17 cellular contexts compared by ENCODE assay signal in the genomic region with DNA sequence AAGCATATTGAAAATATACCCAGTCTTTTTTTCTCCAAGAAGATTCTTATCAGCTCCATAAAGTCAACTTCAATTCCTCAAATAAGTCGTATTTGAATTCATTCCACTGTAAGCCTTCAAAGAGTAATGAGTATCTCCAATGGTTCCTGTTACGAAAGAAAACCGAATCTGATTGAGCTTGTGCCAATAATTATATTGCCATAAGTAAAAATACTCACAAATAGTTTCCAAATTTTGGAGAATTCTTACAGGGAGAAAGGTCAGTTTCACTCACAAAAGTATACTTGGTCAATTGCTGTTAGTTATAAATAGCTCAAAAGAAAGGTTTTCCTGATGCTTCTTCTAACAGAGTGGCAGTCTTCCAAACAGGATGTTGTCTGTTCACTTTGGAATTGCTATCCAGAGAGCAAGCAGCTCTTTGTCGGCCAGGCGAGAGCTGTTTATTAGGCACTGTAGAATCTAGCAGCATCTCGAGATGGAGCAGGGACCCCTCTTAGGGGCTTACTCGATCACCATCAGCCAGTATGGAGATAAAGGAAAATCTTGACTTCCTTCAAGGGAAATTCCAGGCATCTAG. TPM values are rescaled to one million over a fixed set of nuclear protein-coding genes. Genes with fewer than 3 reads are reported as not detected.
A peak's percentile ranks its signal among the peaks of the same experiment; 100 is the strongest.
DNase-seq lines count a peak whose midpoint lies in the region; ATAC-seq, FAIRE-seq and TF ChIP-seq lines count a peak whose summit lies in the region.
"Had no signal": no experiment of that assay in that cellular context is flagged by ENCODE, and none has a peak within 500 bp of the region (broad histone marks: within the 10 kb centered on the region; RNA-seq: fewer than 3 reads in every experiment).

No MANE protein-coding gene starts in this region.

- no peaks in the 10 kb centered on the region for H3K36me3 Mint-ChIP-seq in activated T-cell treated with anti-CD3 and anti-CD28 coated beads, Interleukin-2, amount 50 U/mL, for 72 hours (ENCODE audit: insufficient read depth in 2 of 2)
- H3K36me3 Mint-ChIP-seq in activated T-cell treated with anti-CD3 and anti-CD28 coated beads, Interleukin-2, amount 50 U/mL, for 4 hours (ENCODE audit: insufficient read depth): no peaks in the 10 kb centered on the region
- H3K36me3 Mint-ChIP-seq in astrocyte (ENCODE audit: low read depth, unreplicated experiment) (no peaks in the 10 kb centered on the region), endodermal cell (ENCODE audit: low read depth) (no peaks in the 10 kb centered on the region)

- no peaks in the 10 kb centered on the region for H3K9me3 Mint-ChIP-seq in activated T-cell treated with anti-CD3 and anti-CD28 coated beads, Interleukin-2, amount 50 U/mL, for 72 hours
- H3K9me3 Mint-ChIP-seq in activated T-cell treated with anti-CD3 and anti-CD28 coated beads, Interleukin-2, amount 50 U/mL, for 4 hours: no peaks in the 10 kb centered on the region
- H3K9me3 Mint-ChIP-seq in astrocyte (ENCODE audit: unreplicated experiment) (no peaks in the 10 kb centered on the region), endodermal cell (peaks cover 11% of the 10 kb centered on the region)

- FAIRE-seq in astrocyte (lab: Jason Lieb, UNC): no peak
- FAIRE-seq: TTC549 had no signal

- no peak for DNase-seq in activated T-cell treated with anti-CD3 and anti-CD28 coated beads, Interleukin-2, amount 50 U/mL, for 72 hours
- DNase-seq in activated T-cell treated with anti-CD3 and anti-CD28 coated beads, Interleukin-2, amount 50 U/mL, for 4 hours: no peak
- DNase-seq in astrocyte (ENCODE audit: low read depth) (peak; percentile 35), right cardiac atrium (peak in 1 of 3 donors; percentile 43), stromal cell of bone marrow (ENCODE audit: low read depth) (peak; percentile 11), endodermal cell (no peak), smooth muscle cell (lab: John Stamatoyannopoulos, UW; ENCODE audit: unreplicated experiment) (no peak)
- DNase-seq: activated T-cell treated with anti-CD3 and anti-CD28 coated beads, Interleukin-2, amount 50 U/mL, for 48 hours; BE2C; NCI-H1694 had no signal

- no peak overlapping the region for H3K4me3 ChIP-seq in astrocyte (ENCODE audit: insufficient read depth, low read depth, low read length)
- no peak overlapping the region for H3K4me3 ChIP-seq in right cardiac atrium (ENCODE audit: low read length)
- H3K4me3 ChIP-seq in endodermal cell (ENCODE audit: low read length): no peak overlapping the region
- H3K4me3 ChIP-seq in smooth muscle cell: no peak overlapping the region
- H3K4me3 ChIP-seq: thoracic aorta had no signal

- H3K9me3 ChIP-seq in astrocyte (ENCODE audit: insufficient read depth, low read depth, low read length) (no peaks in the 10 kb centered on the region), right cardiac atrium (ENCODE audit: control insufficient read depth, low read length) (no peaks in the 10 kb centered on the region), endodermal cell (ENCODE audit: control insufficient read depth, low read length) (no peaks in the 10 kb centered on the region), smooth muscle cell (replicated peaks; ENCODE audit: low read depth) (no peaks in the 10 kb centered on the region)
- H3K9me3 ChIP-seq: BE2C, thoracic aorta had no signal

- intact Hi-C loops in right cardiac atrium (cut with DNase I): loop anchor here in 1 of 4 donors (10.0 kb wide), 1 partner anchor 78 kb away; no protein-coding TSS in a partner anchor

- H3K4me3 Mint-ChIP-seq in activated T-cell treated with anti-CD3 and anti-CD28 coated beads, Interleukin-2, amount 50 U/mL, for 72 hours: no peak overlapping the region
- no peak overlapping the region for H3K4me3 Mint-ChIP-seq in activated T-cell treated with anti-CD3 and anti-CD28 coated beads, Interleukin-2, amount 50 U/mL, for 4 hours
- H3K4me3 Mint-ChIP-seq in astrocyte (ENCODE audit: unreplicated experiment) (no peak overlapping the region), endodermal cell (no peak overlapping the region)

- H3K27me3 ChIP-seq in astrocyte (ENCODE audit: insufficient read depth, low read length) (peaks cover 3% of the 10 kb centered on the region), right cardiac atrium (ENCODE audit: control insufficient read depth, insufficient read depth) (no peaks in the 10 kb centered on the region), endodermal cell (ENCODE audit: control insufficient read depth, insufficient read depth, low read length, poor library complexity, severe bottlenecking) (peaks cover 16% of the 10 kb centered on the region), smooth muscle cell (ENCODE audit: low read depth) (no peaks in the 10 kb centered on the region)

- H3K4me2 ChIP-seq in astrocyte (ENCODE audit: low read length) (no peak overlapping the region), smooth muscle cell (no peak overlapping the region)

- H2AFZ ChIP-seq in astrocyte (ENCODE audit: low read depth, low read length): no peak overlapping the region
- H2AFZ ChIP-seq in smooth muscle cell (ENCODE audit: low read depth): no peak overlapping the region

- peaks cover 27% of the 10 kb centered on the region for H3K4me1 Mint-ChIP-seq in activated T-cell treated with anti-CD3 and anti-CD28 coated beads, Interleukin-2, amount 50 U/mL, for 72 hours (ENCODE audit: low read depth)
- H3K4me1 Mint-ChIP-seq in activated T-cell treated with anti-CD3 and anti-CD28 coated beads, Interleukin-2, amount 50 U/mL, for 4 hours (ENCODE audit: low read depth): peaks cover 15% of the 10 kb centered on the region
- H3K4me1 Mint-ChIP-seq in astrocyte (ENCODE audit: low read depth, unreplicated experiment) (no peaks in the 10 kb centered on the region), endodermal cell (no peaks in the 10 kb centered on the region)

- no peaks in the 10 kb centered on the region for H3K27me3 Mint-ChIP-seq in activated T-cell treated with anti-CD3 and anti-CD28 coated beads, Interleukin-2, amount 50 U/mL, for 72 hours (ENCODE audit: low read depth)
- H3K27me3 Mint-ChIP-seq in activated T-cell treated with anti-CD3 and anti-CD28 coated beads, Interleukin-2, amount 50 U/mL, for 4 hours (ENCODE audit: low read depth): peaks cover 15% of the 10 kb centered on the region
- H3K27me3 Mint-ChIP-seq in astrocyte (ENCODE audit: low read depth, unreplicated experiment) (peaks cover 24% of the 10 kb centered on the region), endodermal cell (ENCODE audit: insufficient read depth) (peaks cover 29% of the 10 kb centered on the region)

- H4K20me1 ChIP-seq in astrocyte (ENCODE audit: insufficient read depth, low read length) (no peaks in the 10 kb centered on the region), smooth muscle cell (ENCODE audit: low read depth) (no peaks in the 10 kb centered on the region)

- H3K9ac ChIP-seq in astrocyte (ENCODE audit: low read length) (no peak overlapping the region), endodermal cell (ENCODE audit: extremely low read depth, low read length, poor library complexity, severe bottlenecking) (no peak overlapping the region), smooth muscle cell (ENCODE audit: low read depth) (no peak overlapping the region)

- 24% methylated on average over 7 of the region's 7 CpGs for WGBS in right cardiac atrium
- whole genome bisulfite sequencing in endodermal cell (ENCODE audit: insufficient coverage in 1 of 2, insufficient read length in 1 of 2), 2 experiments: 63 to 73% methylated on average over 5 to 7 of the region's 7 CpGs
- WGBS in smooth muscle cell (ENCODE audit: low lambda C conversion rate): 69% methylated on average over 7 of the region's 7 CpGs

- H3K79me2 ChIP-seq in astrocyte (ENCODE audit: insufficient read depth, low read length): no peaks in the 10 kb centered on the region
- H3K79me2 ChIP-seq in smooth muscle cell (ENCODE audit: low read depth): no peaks in the 10 kb centered on the region

- H3K27ac ChIP-seq in astrocyte (ENCODE audit: low read depth, low read length) (no peak overlapping the region), right cardiac atrium (ENCODE audit: low read length) (peak overlapping the region; percentile 81), endodermal cell (ENCODE audit: low read depth, low read length) (no peak overlapping the region), smooth muscle cell (ENCODE audit: low read depth) (no peak overlapping the region)
- H3K27ac ChIP-seq: thoracic aorta had no signal

- ATAC-seq in activated T-cell treated with anti-CD3 and anti-CD28 coated beads, Interleukin-2, amount 50 U/mL, for 72 hours (replicated peaks in 1 of 2): no peak
- ATAC-seq in activated T-cell treated with anti-CD3 and anti-CD28 coated beads, Interleukin-2, amount 50 U/mL, for 4 hours: no peak
- ATAC-seq in right cardiac atrium (peak; percentile 68 to 84), GM18858 (IDR thresholded peaks at IDR 0.05; ENCODE audit: unreplicated experiment) (no peak)

- H3K4me1 ChIP-seq in astrocyte (ENCODE audit: insufficient read depth, low read length) (no peaks in the 10 kb centered on the region), right cardiac atrium (ENCODE audit: control insufficient read depth, insufficient read depth, low read length) (peaks cover 2% of the 10 kb centered on the region), endodermal cell (ENCODE audit: control insufficient read depth, insufficient read depth, low read length) (no peaks in the 10 kb centered on the region), smooth muscle cell (ENCODE audit: low read depth) (no peaks in the 10 kb centered on the region)
- H3K4me1 ChIP-seq: BE2C had no signal

- peak overlapping the region; percentile 3 for H3K27ac Mint-ChIP-seq in activated T-cell treated with anti-CD3 and anti-CD28 coated beads, Interleukin-2, amount 50 U/mL, for 72 hours
- H3K27ac Mint-ChIP-seq in astrocyte (ENCODE audit: unreplicated experiment) (no peak overlapping the region), endodermal cell (no peak overlapping the region)

- TF ChIP-seq CTCF in astrocyte (IDR thresholded peaks at IDR 0.05; ENCODE audit: insufficient read depth, low read depth, low read length) (no peak), endodermal cell (conservative IDR thresholded peaks at IDR 0.05) (no peak), smooth muscle cell (IDR thresholded peaks at IDR 0.05; ENCODE audit: borderline replicate concordance, insufficient read depth, poor library complexity, severe bottlenecking) (no peak)

- no peaks in the 10 kb centered on the region for H3K36me3 ChIP-seq in astrocyte (ENCODE audit: insufficient read depth, low read length)
- H3K36me3 ChIP-seq in endodermal cell (ENCODE audit: control insufficient read depth, insufficient read depth, low read length): no peaks in the 10 kb centered on the region
- no peaks in the 10 kb centered on the region for H3K36me3 ChIP-seq in smooth muscle cell (ENCODE audit: low read depth)
- H3K36me3 ChIP-seq: BE2C, thoracic aorta had no signal

- no peaks in the 10 kb centered on the region for H3F3A ChIP-seq in smooth muscle cell (ENCODE audit: low read depth)

RNA-seq across cellular contexts. Expression of gene ERICH4, which starts 13.5 kb away (rescaled TPM):
- not detected for total RNA-seq in activated T-cell treated with anti-CD3 and anti-CD28 coated beads, Interleukin-2, amount 50 U/mL, for 72 hours
- not detected for total RNA-seq in activated T-cell treated with anti-CD3 and anti-CD28 coated beads, Interleukin-2, amount 50 U/mL, for 4 hours
- not detected in 2 replicates for total RNA-seq in astrocyte
- total RNA-seq in right cardiac atrium: not detected
- polyA plus RNA-seq in right cardiac atrium: not detected
- not detected for total RNA-seq in endodermal cell
- polyA plus RNA-seq in endodermal cell (2013, experiment 1 of 2): not detected
- not detected for polyA plus RNA-seq in endodermal cell (2013, experiment 2 of 2)
- not detected in 2 replicates for total RNA-seq in smooth muscle cell
- polyA plus RNA-seq in smooth muscle cell: not detected in 2 replicates
- total RNA-seq: chondrocyte, lower leg skin, OCI-LY7, posterior vena cava, thoracic aorta had no signal

RNA-seq across cellular contexts. Expression of gene DMAC2, which starts 16.7 kb away (rescaled TPM):
- total RNA-seq in activated T-cell treated with anti-CD3 and anti-CD28 coated beads, Interleukin-2, amount 50 U/mL, for 72 hours: 10 to 100 TPM; 59.9 to 66.6 TPM
- total RNA-seq in activated T-cell treated with anti-CD3 and anti-CD28 coated beads, Interleukin-2, amount 50 U/mL, for 4 hours: 10 to 100 TPM; 70.9 to 79.8 (median 72.2) TPM
- total RNA-seq in astrocyte (57.5 and 60.3 TPM in 2 replicates), right cardiac atrium (10 to 100 TPM; 52.6 to 86.8 (median 77.5) TPM), endodermal cell (10 to 100 TPM; 52.9 to 71.5 TPM), smooth muscle cell (40.3 and 48.3 TPM in 2 replicates)
- polyA plus RNA-seq in right cardiac atrium (84.9 TPM), smooth muscle cell (65.8 and 69.2 TPM in 2 replicates)
- 82.8 TPM for polyA plus RNA-seq in endodermal cell (2013, experiment 1 of 2)
- 72.9 TPM for polyA plus RNA-seq in endodermal cell (2013, experiment 2 of 2)

RNA-seq across cellular contexts. Expression of gene B3GNT8, which starts 29.3 kb away (rescaled TPM):
- total RNA-seq in activated T-cell treated with anti-CD3 and anti-CD28 coated beads, Interleukin-2, amount 50 U/mL, for 72 hours: 1 to 10 TPM in 1 of 2 donors, not detected in 1; 1.1 TPM
- under 1 TPM; 0.15 to 0.35 (median 0.24) TPM for total RNA-seq in activated T-cell treated with anti-CD3 and anti-CD28 coated beads, Interleukin-2, amount 50 U/mL, for 4 hours
- total RNA-seq in astrocyte (2.5 and 3.0 TPM in 2 replicates), right cardiac atrium (1 to 10 TPM; 2.0 to 3.6 (median 3.1) TPM), endodermal cell (1 to 10 TPM; 3.9 to 4.7 TPM), smooth muscle cell (0.85 TPM in 2 replicates)
- polyA plus RNA-seq in right cardiac atrium (3.4 TPM), smooth muscle cell (1.7 and 3.0 TPM in 2 replicates)
- polyA plus RNA-seq in endodermal cell (2013, experiment 1 of 2): 2.1 TPM
- 2.2 TPM for polyA plus RNA-seq in endodermal cell (2013, experiment 2 of 2)

RNA-seq across cellular contexts. Expression of gene BCKDHA, which starts 58.8 kb away (rescaled TPM):
- total RNA-seq in activated T-cell treated with anti-CD3 and anti-CD28 coated beads, Interleukin-2, amount 50 U/mL, for 72 hours: 10 to 100 TPM; 18.4 to 21.6 TPM
- 10 to 100 TPM; 23.7 to 29.1 (median 26.7) TPM for total RNA-seq in activated T-cell treated with anti-CD3 and anti-CD28 coated beads, Interleukin-2, amount 50 U/mL, for 4 hours
- total RNA-seq in astrocyte (9.2 and 9.8 TPM in 2 replicates), right cardiac atrium (10 to 100 TPM; 21.0 to 36.1 (median 33.0) TPM), endodermal cell (10 to 100 TPM; 18.0 to 21.6 TPM), smooth muscle cell (24.6 and 30.3 TPM in 2 replicates)
- polyA plus RNA-seq in right cardiac atrium (50.4 TPM), smooth muscle cell (47.9 and 53.9 TPM in 2 replicates)
- polyA plus RNA-seq in endodermal cell (2013, experiment 1 of 2): 44.2 TPM
- polyA plus RNA-seq in endodermal cell (2013, experiment 2 of 2): 36.3 TPM

RNA-seq across cellular contexts. Expression of gene EXOSC5, which starts 59.3 kb away (rescaled TPM):
- total RNA-seq in activated T-cell treated with anti-CD3 and anti-CD28 coated beads, Interleukin-2, amount 50 U/mL, for 72 hours: 10 to 100 TPM; 30.3 to 30.7 TPM
- 10 to 100 TPM; 86.3 to 95.5 (median 94.5) TPM for total RNA-seq in activated T-cell treated with anti-CD3 and anti-CD28 coated beads, Interleukin-2, amount 50 U/mL, for 4 hours
- total RNA-seq in astrocyte (18.3 and 19.8 TPM in 2 replicates), right cardiac atrium (10 to 100 TPM in 2 of 4 donors, 1 to 10 TPM in 2; 8.6 to 12.6 (median 10.8) TPM), endodermal cell (10 to 100 TPM; 15.7 to 23.6 TPM), smooth muscle cell (5.4 and 5.6 TPM in 2 replicates)
- polyA plus RNA-seq in right cardiac atrium (12.2 TPM), smooth muscle cell (19.5 and 22.1 TPM in 2 replicates)
- 21.9 TPM for polyA plus RNA-seq in endodermal cell (2013, experiment 1 of 2)
- 19.8 TPM for polyA plus RNA-seq in endodermal cell (2013, experiment 2 of 2)

Comparison
In these comparisons a context has a peak if more than half of its experiments do, and no peak if none do; other contexts are left out.
1. ATAC-seq: peak in right cardiac atrium (2 of 2); none in activated T-cell treated with anti-CD3 and anti-CD28 coated beads, Interleukin-2, amount 50 U/mL, for 72 hours (0 of 2), activated T-cell treated with anti-CD3 and anti-CD28 coated beads, Interleukin-2, amount 50 U/mL, for 4 hours (0 of 2) and GM18858 (single experiment).
2. DNase-seq: peak in astrocyte (single experiment) and stromal cell of bone marrow (single experiment); none in activated T-cell treated with anti-CD3 and anti-CD28 coated beads, Interleukin-2, amount 50 U/mL, for 72 hours (0 of 2), activated T-cell treated with anti-CD3 and anti-CD28 coated beads, Interleukin-2, amount 50 U/mL, for 4 hours (single experiment), endodermal cell (single experiment) and smooth muscle cell (single experiment).